In the genomic region with DNA sequence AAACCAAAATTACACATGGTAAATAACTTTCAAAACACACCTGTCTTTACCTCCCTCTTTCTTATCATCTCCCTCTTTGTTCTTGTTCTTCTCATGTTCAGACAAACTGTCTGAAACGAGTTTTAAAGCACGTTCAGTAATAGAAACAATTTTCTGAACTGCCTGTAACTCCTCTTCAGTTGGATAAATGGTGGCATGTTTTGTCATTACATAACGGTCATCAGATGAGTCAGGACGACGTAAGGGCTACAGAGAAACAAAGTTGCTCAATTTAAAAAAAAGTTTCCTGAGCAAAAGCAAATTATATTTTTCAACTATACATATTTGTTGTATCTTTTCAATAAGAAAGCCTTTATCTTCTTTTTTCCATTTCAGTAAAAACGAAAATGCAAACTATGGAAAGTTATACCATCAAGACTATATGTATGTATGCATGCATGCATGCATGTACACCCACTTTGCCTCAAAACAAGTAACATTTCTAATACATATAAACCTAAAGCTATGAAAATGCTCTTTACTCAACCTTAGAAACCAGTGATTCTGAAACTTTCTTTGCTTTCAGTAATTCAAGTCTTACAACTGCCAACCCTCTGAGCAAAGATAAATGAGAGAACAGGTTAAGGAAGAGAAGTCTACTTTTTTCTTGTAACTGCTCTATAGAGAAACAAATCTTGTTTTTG, we compare ENCODE assay signal across 12 cellular contexts. TPM values are rescaled to one million over a fixed set of nuclear protein-coding genes. Genes with fewer than 3 reads are reported as not detected.
DNase-seq lines count a peak whose midpoint lies in the region; ATAC-seq and TF ChIP-seq lines count a peak whose summit lies in the region.
"Had no signal": no experiment of that assay in that cellular context is flagged by ENCODE, and none has a peak within 500 bp of the region (broad histone marks: within the 10 kb centered on the region; RNA-seq: fewer than 3 reads in every experiment).

No MANE protein-coding gene starts in this region.

- peaks cover 7% of the 10 kb centered on the region for H3K4me1 Mint-ChIP-seq in activated CD4-positive, alpha-beta T cell treated with anti-CD3 and anti-CD28 coated beads, Interleukin-2, amount 10 ng/mL, durations not matched to agents 24 days and 14 days
- peaks cover 23% of the 10 kb centered on the region for H3K4me1 Mint-ChIP-seq in dendritic cell treated with granulocyte-macrophage colony-stimulating factor and Interleukin-4, amounts not matched to agents 40 ng/mL and 50 ng/mL, for 4 days (ENCODE audit: low read depth)

- H3K27me3 ChIP-seq in smooth muscle cell (ENCODE audit: low read depth) (no peaks in the 10 kb centered on the region), esophagus squamous epithelium (no peaks in the 10 kb centered on the region)

- H3K9me3 Mint-ChIP-seq in activated CD4-positive, alpha-beta T cell treated with anti-CD3 and anti-CD28 coated beads, Interleukin-2, amount 10 ng/mL, durations not matched to agents 24 days and 14 days: no peaks in the 10 kb centered on the region
- H3K9me3 Mint-ChIP-seq in dendritic cell treated with granulocyte-macrophage colony-stimulating factor and Interleukin-4, amounts not matched to agents 40 ng/mL and 50 ng/mL, for 4 days: no peaks in the 10 kb centered on the region

- no peaks in the 10 kb centered on the region for H3K79me2 ChIP-seq in smooth muscle cell (ENCODE audit: low read depth)

- ATAC-seq in GM18907 (IDR thresholded peaks at IDR 0.05; ENCODE audit: unreplicated experiment) (no peak), GM21576 (IDR thresholded peaks at IDR 0.05; ENCODE audit: unreplicated experiment) (no peak)
- ATAC-seq: A549, psoas muscle had no signal

- no peak overlapping the region for H3K9ac ChIP-seq in smooth muscle cell (ENCODE audit: low read depth)

- peak overlapping the region; percentile 23 for H3K4me3 Mint-ChIP-seq in activated CD4-positive, alpha-beta T cell treated with anti-CD3 and anti-CD28 coated beads, Interleukin-2, amount 10 ng/mL, durations not matched to agents 24 days and 14 days
- no peak overlapping the region for H3K4me3 Mint-ChIP-seq in dendritic cell treated with granulocyte-macrophage colony-stimulating factor and Interleukin-4, amounts not matched to agents 40 ng/mL and 50 ng/mL, for 4 days

- peaks cover 42% of the 10 kb centered on the region for H3K36me3 ChIP-seq in smooth muscle cell (ENCODE audit: low read depth)
- peaks cover 0 to 98% (median 20%) of the 10 kb centered on the region in 3 donors for H3K36me3 ChIP-seq in esophagus squamous epithelium

- intact Hi-C loops in activated CD4-positive, alpha-beta T cell treated with anti-CD3 and anti-CD28 coated beads, Interleukin-2, amount 10 ng/mL, durations not matched to agents 24 days and 14 days (cut with micrococcal nuclease): loop anchor here (5.0 kb wide), 1 partner anchor 54 kb away; a partner anchor contains a TSS
- intact Hi-C loops in dendritic cell treated with granulocyte-macrophage colony-stimulating factor and Interleukin-4, amounts not matched to agents 40 ng/mL and 50 ng/mL, for 4 days (cut with micrococcal nuclease): no loop called here
- intact Hi-C loops in esophagus squamous epithelium (cut with DNase I): no loop called here

- H3K4me1 ChIP-seq in smooth muscle cell (ENCODE audit: low read depth): no peaks in the 10 kb centered on the region
- peaks cover 0 to 13% (median 8%) of the 10 kb centered on the region in 3 donors for H3K4me1 ChIP-seq in esophagus squamous epithelium
- H3K4me1 ChIP-seq: psoas muscle had no signal

- no peak overlapping the region for H2AFZ ChIP-seq in smooth muscle cell (ENCODE audit: low read depth)

- no peaks in the 10 kb centered on the region for H3K27me3 Mint-ChIP-seq in activated CD4-positive, alpha-beta T cell treated with anti-CD3 and anti-CD28 coated beads, Interleukin-2, amount 10 ng/mL, durations not matched to agents 24 days and 14 days
- H3K27me3 Mint-ChIP-seq in dendritic cell treated with granulocyte-macrophage colony-stimulating factor and Interleukin-4, amounts not matched to agents 40 ng/mL and 50 ng/mL, for 4 days: no peaks in the 10 kb centered on the region

- peak overlapping the region; percentile 53 for H3K27ac ChIP-seq in smooth muscle cell (ENCODE audit: low read depth)
- H3K27ac ChIP-seq in esophagus squamous epithelium: peak overlapping the region in 2 of 4 donors; percentile 16 to 18
- H3K27ac ChIP-seq: A549, psoas muscle had no signal

- no peak for TF ChIP-seq CTCF in smooth muscle cell (IDR thresholded peaks at IDR 0.05; ENCODE audit: borderline replicate concordance, insufficient read depth, poor library complexity, severe bottlenecking)
- TF ChIP-seq CTCF in esophagus squamous epithelium (IDR thresholded peaks at IDR 0.05): no peak

- no peak overlapping the region for H3K4me3 ChIP-seq in smooth muscle cell
- H3K4me3 ChIP-seq in esophagus squamous epithelium: no peak overlapping the region
- H3K4me3 ChIP-seq: A549, psoas muscle had no signal

- H3K9me3 ChIP-seq in smooth muscle cell (replicated peaks; ENCODE audit: low read depth) (no peaks in the 10 kb centered on the region), esophagus squamous epithelium (no peaks in the 10 kb centered on the region)
- H3K9me3 ChIP-seq: A549, psoas muscle had no signal

- no peak overlapping the region for H3K4me2 ChIP-seq in smooth muscle cell
- H3K4me2 ChIP-seq: A549 had no signal

- WGBS in smooth muscle cell (ENCODE audit: low lambda C conversion rate): 77% methylated on average over 6 of the region's 6 CpGs
- 28 to 33% methylated on average over 6 of the region's 6 CpGs for WGBS in esophagus squamous epithelium, 2 donors

- H4K20me1 ChIP-seq in smooth muscle cell (ENCODE audit: low read depth): peaks cover 34% of the 10 kb centered on the region

- H3F3A ChIP-seq in smooth muscle cell (ENCODE audit: low read depth): no peaks in the 10 kb centered on the region

- peak overlapping the region; percentile 88 for H3K27ac Mint-ChIP-seq in activated CD4-positive, alpha-beta T cell treated with anti-CD3 and anti-CD28 coated beads, Interleukin-2, amount 10 ng/mL, durations not matched to agents 24 days and 14 days
- H3K27ac Mint-ChIP-seq in dendritic cell treated with granulocyte-macrophage colony-stimulating factor and Interleukin-4, amounts not matched to agents 40 ng/mL and 50 ng/mL, for 4 days: peak overlapping the region; percentile 53

- TF ChIP-seq POLR2A in esophagus squamous epithelium (IDR thresholded peaks at IDR 0.05): no peak

- no peak for DNase-seq in activated CD4-positive, alpha-beta T cell treated with anti-CD3 and anti-CD28 coated beads, Interleukin-2, amount 10 ng/mL, durations not matched to agents 24 days and 14 days
- no peak for DNase-seq in activated CD4-positive, alpha-beta T cell treated with anti-CD3 and anti-CD28 coated beads, Interleukin-2, amount 50 U/mL, for 4 hours
- DNase-seq in RKO (ENCODE audit: low spot score) (peak; percentile 45), smooth muscle cell (lab: John Stamatoyannopoulos, UW; ENCODE audit: unreplicated experiment) (no peak), esophagus squamous epithelium (lab: John Stamatoyannopoulos, UW) (no peak)
- DNase-seq: cortex of kidney, NCI-H1092 treated with DMSO at 0.1 percent for 48 hours, psoas muscle had no signal

- H3K36me3 Mint-ChIP-seq in activated CD4-positive, alpha-beta T cell treated with anti-CD3 and anti-CD28 coated beads, Interleukin-2, amount 10 ng/mL, durations not matched to agents 24 days and 14 days (ENCODE audit: low read depth): peaks cover 66% of the 10 kb centered on the region
- peaks cover 84% of the 10 kb centered on the region for H3K36me3 Mint-ChIP-seq in dendritic cell treated with granulocyte-macrophage colony-stimulating factor and Interleukin-4, amounts not matched to agents 40 ng/mL and 50 ng/mL, for 4 days (ENCODE audit: low read depth)

RNA-seq across cellular contexts. Expression of a gene that starts 56.0 kb away (rescaled TPM):
- total RNA-seq in activated CD4-positive, alpha-beta T cell treated with anti-CD3 and anti-CD28 coated beads, Interleukin-2, amount 10 ng/mL, durations not matched to agents 24 days and 14 days: 68.1 and 70.4 TPM in 2 replicates
- total RNA-seq in smooth muscle cell (77.0 and 80.2 TPM in 2 replicates), esophagus squamous epithelium (10 to 100 TPM; 27.7 to 67.1 (median 54.8) TPM)
- 54.9 and 61.1 TPM in 2 replicates for polyA plus RNA-seq in smooth muscle cell
